Comparison of ENCODE assay signal across 1 cellular context in genomic region chr6:125818225-125818657, GRCh38.
TF ChIP-seq lines count a peak whose summit lies in the region.

No MANE protein-coding gene starts in this region.

TF ChIP-seq in liver, 16 proteins besides CTCF, POLR2A, EP300 and RAD21 (continued from another document):
- TF ChIP-seq, protein P1, sequence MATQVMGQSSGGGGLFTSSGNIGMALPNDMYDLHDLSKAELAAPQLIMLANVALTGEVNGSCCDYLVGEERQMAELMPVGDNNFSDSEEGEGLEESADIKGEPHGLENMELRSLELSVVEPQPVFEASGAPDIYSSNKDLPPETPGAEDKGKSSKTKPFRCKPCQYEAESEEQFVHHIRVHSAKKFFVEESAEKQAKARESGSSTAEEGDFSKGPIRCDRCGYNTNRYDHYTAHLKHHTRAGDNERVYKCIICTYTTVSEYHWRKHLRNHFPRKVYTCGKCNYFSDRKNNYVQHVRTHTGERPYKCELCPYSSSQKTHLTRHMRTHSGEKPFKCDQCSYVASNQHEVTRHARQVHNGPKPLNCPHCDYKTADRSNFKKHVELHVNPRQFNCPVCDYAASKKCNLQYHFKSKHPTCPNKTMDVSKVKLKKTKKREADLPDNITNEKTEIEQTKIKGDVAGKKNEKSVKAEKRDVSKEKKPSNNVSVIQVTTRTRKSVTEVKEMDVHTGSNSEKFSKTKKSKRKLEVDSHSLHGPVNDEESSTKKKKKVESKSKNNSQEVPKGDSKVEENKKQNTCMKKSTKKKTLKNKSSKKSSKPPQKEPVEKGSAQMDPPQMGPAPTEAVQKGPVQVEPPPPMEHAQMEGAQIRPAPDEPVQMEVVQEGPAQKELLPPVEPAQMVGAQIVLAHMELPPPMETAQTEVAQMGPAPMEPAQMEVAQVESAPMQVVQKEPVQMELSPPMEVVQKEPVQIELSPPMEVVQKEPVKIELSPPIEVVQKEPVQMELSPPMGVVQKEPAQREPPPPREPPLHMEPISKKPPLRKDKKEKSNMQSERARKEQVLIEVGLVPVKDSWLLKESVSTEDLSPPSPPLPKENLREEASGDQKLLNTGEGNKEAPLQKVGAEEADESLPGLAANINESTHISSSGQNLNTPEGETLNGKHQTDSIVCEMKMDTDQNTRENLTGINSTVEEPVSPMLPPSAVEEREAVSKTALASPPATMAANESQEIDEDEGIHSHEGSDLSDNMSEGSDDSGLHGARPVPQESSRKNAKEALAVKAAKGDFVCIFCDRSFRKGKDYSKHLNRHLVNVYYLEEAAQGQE (IDR thresholded peaks at IDR 0.05), result no peak
- no peak for TF ChIP-seq ZBTB33 (IDR thresholded peaks at IDR 0.05)
- TF ChIP-seq, protein P2, sequence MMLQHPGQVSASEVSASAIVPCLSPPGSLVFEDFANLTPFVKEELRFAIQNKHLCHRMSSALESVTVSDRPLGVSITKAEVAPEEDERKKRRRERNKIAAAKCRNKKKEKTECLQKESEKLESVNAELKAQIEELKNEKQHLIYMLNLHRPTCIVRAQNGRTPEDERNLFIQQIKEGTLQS (IDR thresholded peaks at IDR 0.05), result no peak
- TF ChIP-seq NR2F2 (IDR thresholded peaks at IDR 0.05), result no peak
- no peak for TF ChIP-seq GABPA (IDR thresholded peaks at IDR 0.05 in 1 of 2, conservative IDR thresholded peaks at IDR 0.05 in 1 of 2)
- TF ChIP-seq, protein P3, sequence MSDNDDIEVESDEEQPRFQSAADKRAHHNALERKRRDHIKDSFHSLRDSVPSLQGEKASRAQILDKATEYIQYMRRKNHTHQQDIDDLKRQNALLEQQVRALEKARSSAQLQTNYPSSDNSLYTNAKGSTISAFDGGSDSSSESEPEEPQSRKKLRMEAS (IDR thresholded peaks at IDR 0.05), result no peak
